Comparison of ENCODE assay signal across 22 cellular contexts in genomic region chr2:113206251-113206650, GRCh38. TPM values are rescaled to one million over a fixed set of nuclear protein-coding genes. Genes with fewer than 3 reads are reported as not detected.
DNase-seq lines count a peak whose midpoint lies in the region; ATAC-seq, FAIRE-seq and TF ChIP-seq lines count a peak whose summit lies in the region.
"Had no signal": no experiment of that assay in that cellular context is flagged by ENCODE, and none has a peak within 500 bp of the region (broad histone marks: within the 10 kb centered on the region; RNA-seq: fewer than 3 reads in every experiment).

No MANE protein-coding gene starts in this region.

- TF ChIP-seq CTCF in bronchial epithelial cell (IDR thresholded peaks at IDR 0.05; ENCODE audit: insufficient read depth, low read length, severe bottlenecking), result no peak
- no peak for TF ChIP-seq CTCF in osteoblast (IDR thresholded peaks at IDR 0.05; ENCODE audit: extremely low read depth, low read depth, low read length)

- H3K4me1 Mint-ChIP-seq in activated T-cell treated with anti-CD3 and anti-CD28 coated beads, Interleukin-2, amount 50 U/mL, for 72 hours (ENCODE audit: low read depth), result peaks cover 19% of the 10 kb centered on the region
- peaks cover 7 to 17% (median 12%) of the 10 kb centered on the region in 3 donors for H3K4me1 Mint-ChIP-seq in IgD-negative memory B cell

- H3K4me3 ChIP-seq in bronchial epithelial cell (ENCODE audit: low read depth, low read length) (no peak overlapping the region), osteoblast (ENCODE audit: insufficient read depth, low read length) (no peak overlapping the region)
- H3K4me3 ChIP-seq: PC-9, skin epidermis, vagina had no signal

- no peaks in the 10 kb centered on the region for H3K27me3 Mint-ChIP-seq in activated T-cell treated with anti-CD3 and anti-CD28 coated beads, Interleukin-2, amount 50 U/mL, for 72 hours (ENCODE audit: low read depth)
- no peaks in the 10 kb centered on the region for H3K27me3 Mint-ChIP-seq in IgD-negative memory B cell

- H3K27me3 ChIP-seq in bronchial epithelial cell (ENCODE audit: control insufficient read depth, insufficient read depth, low read length) (no peaks in the 10 kb centered on the region), osteoblast (ENCODE audit: insufficient read depth, low read length) (no peaks in the 10 kb centered on the region)
- H3K27me3 ChIP-seq: vagina had no signal

- ATAC-seq in activated T-cell treated with anti-CD3 and anti-CD28 coated beads, Interleukin-2, amount 50 U/mL, for 72 hours (replicated peaks in 1 of 2), result no peak
- ATAC-seq in GM18861 (IDR thresholded peaks at IDR 0.05; ENCODE audit: unreplicated experiment) (no peak), GM21529 (IDR thresholded peaks at IDR 0.05; ENCODE audit: unreplicated experiment) (no peak)
- ATAC-seq: esophagus mucosa, left ventricle myocardium superior had no signal

- H3K36me3 ChIP-seq in bronchial epithelial cell (ENCODE audit: control insufficient read depth, insufficient read depth, low read length) (peaks cover 5% of the 10 kb centered on the region), osteoblast (ENCODE audit: insufficient read depth, low read length) (no peaks in the 10 kb centered on the region)
- H3K36me3 ChIP-seq: vagina had no signal

- no peak overlapping the region for H2AFZ ChIP-seq in osteoblast (ENCODE audit: low read length)
- H2AFZ ChIP-seq: PC-9 had no signal

- H4K20me1 ChIP-seq in osteoblast (ENCODE audit: insufficient read depth, low read length), result no peaks in the 10 kb centered on the region

- peaks cover 12% of the 10 kb centered on the region for H3K4me1 ChIP-seq in osteoblast (ENCODE audit: insufficient read depth, low read length)

- H3K4me2 ChIP-seq in osteoblast (ENCODE audit: insufficient read depth, low read length), result no peak overlapping the region
- H3K4me2 ChIP-seq: PC-9 had no signal

- no peaks in the 10 kb centered on the region for H3K79me2 ChIP-seq in osteoblast (ENCODE audit: insufficient read depth, low read length)

- FAIRE-seq in bronchial epithelial cell (lab: Jason Lieb, UNC), result peak; percentile 64

- H3K27ac ChIP-seq in osteoblast (ENCODE audit: low read depth, low read length), result no peak overlapping the region
- H3K27ac ChIP-seq: PC-9, skin epidermis, vagina had no signal

- no peaks in the 10 kb centered on the region for H3K9me3 ChIP-seq in osteoblast (ENCODE audit: low read depth, low read length)
- H3K9me3 ChIP-seq: vagina had no signal

- H3K27ac Mint-ChIP-seq in activated T-cell treated with anti-CD3 and anti-CD28 coated beads, Interleukin-2, amount 50 U/mL, for 72 hours, result peak overlapping the region; percentile 67
- H3K27ac Mint-ChIP-seq in IgD-negative memory B cell, result peak overlapping the region in 2 of 3 donors; percentile 57 to 80

- no peaks in the 10 kb centered on the region for H3K9me3 Mint-ChIP-seq in activated T-cell treated with anti-CD3 and anti-CD28 coated beads, Interleukin-2, amount 50 U/mL, for 72 hours
- no peaks in the 10 kb centered on the region for H3K9me3 Mint-ChIP-seq in IgD-negative memory B cell

- DNase-seq in activated T-cell treated with anti-CD3 and anti-CD28 coated beads, Interleukin-2, amount 50 U/mL, for 72 hours, result no peak
- DNase-seq in activated T-cell treated with anti-CD3 and anti-CD28 coated beads, Interleukin-2, amount 50 U/mL, for 1 hour, result no peak
- DNase-seq in bronchial epithelial cell (ENCODE audit: low read depth) (no peak), osteoblast (ENCODE audit: insufficient read length, low spot score, missing footprints) (peak; percentile 34), NCI-H526 treated with DMSO at 0.1 percent for 48 hours (lab: John Stamatoyannopoulos, UW) (no peak)
- DNase-seq: activated CD8-positive, alpha-beta memory T cell treated with anti-CD3 and anti-CD28 coated beads, Interleukin-2, amount 50 U/mL, for 48 hours; caudate nucleus; COR-L47; HCEC 1CT; IMR-90; left ventricle myocardium superior; NCI-H748 treated with DMSO at 0.1 percent for 48 hours; PC-9; stimulated activated CD4-positive, alpha-beta T cell treated with anti-CD3 and anti-CD28 coated beads, Interleukin-4, amount 100 ng/mL, for 1 hour; T1000 had no signal

- H3K36me3 Mint-ChIP-seq in activated T-cell treated with anti-CD3 and anti-CD28 coated beads, Interleukin-2, amount 50 U/mL, for 72 hours (ENCODE audit: insufficient read depth in 2 of 2), result peaks cover 0 to 3% of the 10 kb centered on the region in 2 donors
- H3K36me3 Mint-ChIP-seq in IgD-negative memory B cell, result peaks cover 2% of the 10 kb centered on the region

- H3K4me3 Mint-ChIP-seq in activated T-cell treated with anti-CD3 and anti-CD28 coated beads, Interleukin-2, amount 50 U/mL, for 72 hours, result no peak overlapping the region
- H3K4me3 Mint-ChIP-seq in IgD-negative memory B cell, result no peak overlapping the region

RNA-seq across cellular contexts. Expression of gene PSD4, which starts 32.5 kb away (rescaled TPM):
- 100 to 1,000 TPM; 174 to 200 TPM for total RNA-seq in activated T-cell treated with anti-CD3 and anti-CD28 coated beads, Interleukin-2, amount 50 U/mL, for 72 hours
- 36.4 TPM for polyA plus RNA-seq in IgD-negative memory B cell
- total RNA-seq in bronchial epithelial cell, result 25.0 and 27.0 TPM in 2 replicates
- 1.2 and 1.8 TPM in 2 replicates for total RNA-seq in osteoblast
- total RNA-seq: G401 had no signal
